In genomic region chr4:83034630-83035494, GRCh38 we compare ENCODE assay signal across 1 cellular context.
TF ChIP-seq lines count a peak whose summit lies in the region.

Gene COPS4 (plus strand): TSS chr4:83035183. CDS start chr4:83035225, 42 bp downstream.

TF ChIP-seq in WTC11, 78 proteins besides CTCF, POLR2A, EP300 and RAD21 (continued from another document):
- TF ChIP-seq, protein P1, sequence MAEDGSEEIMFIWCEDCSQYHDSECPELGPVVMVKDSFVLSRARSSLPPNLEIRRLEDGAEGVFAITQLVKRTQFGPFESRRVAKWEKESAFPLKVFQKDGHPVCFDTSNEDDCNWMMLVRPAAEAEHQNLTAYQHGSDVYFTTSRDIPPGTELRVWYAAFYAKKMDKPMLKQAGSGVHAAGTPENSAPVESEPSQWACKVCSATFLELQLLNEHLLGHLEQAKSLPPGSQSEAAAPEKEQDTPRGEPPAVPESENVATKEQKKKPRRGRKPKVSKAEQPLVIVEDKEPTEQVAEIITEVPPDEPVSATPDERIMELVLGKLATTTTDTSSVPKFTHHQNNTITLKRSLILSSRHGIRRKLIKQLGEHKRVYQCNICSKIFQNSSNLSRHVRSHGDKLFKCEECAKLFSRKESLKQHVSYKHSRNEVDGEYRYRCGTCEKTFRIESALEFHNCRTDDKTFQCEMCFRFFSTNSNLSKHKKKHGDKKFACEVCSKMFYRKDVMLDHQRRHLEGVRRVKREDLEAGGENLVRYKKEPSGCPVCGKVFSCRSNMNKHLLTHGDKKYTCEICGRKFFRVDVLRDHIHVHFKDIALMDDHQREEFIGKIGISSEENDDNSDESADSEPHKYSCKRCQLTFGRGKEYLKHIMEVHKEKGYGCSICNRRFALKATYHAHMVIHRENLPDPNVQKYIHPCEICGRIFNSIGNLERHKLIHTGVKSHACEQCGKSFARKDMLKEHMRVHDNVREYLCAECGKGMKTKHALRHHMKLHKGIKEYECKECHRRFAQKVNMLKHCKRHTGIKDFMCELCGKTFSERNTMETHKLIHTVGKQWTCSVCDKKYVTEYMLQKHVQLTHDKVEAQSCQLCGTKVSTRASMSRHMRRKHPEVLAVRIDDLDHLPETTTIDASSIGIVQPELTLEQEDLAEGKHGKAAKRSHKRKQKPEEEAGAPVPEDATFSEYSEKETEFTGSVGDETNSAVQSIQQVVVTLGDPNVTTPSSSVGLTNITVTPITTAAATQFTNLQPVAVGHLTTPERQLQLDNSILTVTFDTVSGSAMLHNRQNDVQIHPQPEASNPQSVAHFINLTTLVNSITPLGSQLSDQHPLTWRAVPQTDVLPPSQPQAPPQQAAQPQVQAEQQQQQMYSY (CRISPR knock-in tag; IDR thresholded peaks at IDR 0.05): no peak
- TF ChIP-seq ZNF317 (CRISPR knock-in tag; IDR thresholded peaks at IDR 0.05; ENCODE audit: borderline replicate concordance, low read depth): no peak
- TF ChIP-seq SMAD4 (CRISPR knock-in tag; IDR thresholded peaks at IDR 0.05): no peak
- TF ChIP-seq ZNF671 (CRISPR knock-in tag; IDR thresholded peaks at IDR 0.05): no peak
- TF ChIP-seq, protein P2, sequence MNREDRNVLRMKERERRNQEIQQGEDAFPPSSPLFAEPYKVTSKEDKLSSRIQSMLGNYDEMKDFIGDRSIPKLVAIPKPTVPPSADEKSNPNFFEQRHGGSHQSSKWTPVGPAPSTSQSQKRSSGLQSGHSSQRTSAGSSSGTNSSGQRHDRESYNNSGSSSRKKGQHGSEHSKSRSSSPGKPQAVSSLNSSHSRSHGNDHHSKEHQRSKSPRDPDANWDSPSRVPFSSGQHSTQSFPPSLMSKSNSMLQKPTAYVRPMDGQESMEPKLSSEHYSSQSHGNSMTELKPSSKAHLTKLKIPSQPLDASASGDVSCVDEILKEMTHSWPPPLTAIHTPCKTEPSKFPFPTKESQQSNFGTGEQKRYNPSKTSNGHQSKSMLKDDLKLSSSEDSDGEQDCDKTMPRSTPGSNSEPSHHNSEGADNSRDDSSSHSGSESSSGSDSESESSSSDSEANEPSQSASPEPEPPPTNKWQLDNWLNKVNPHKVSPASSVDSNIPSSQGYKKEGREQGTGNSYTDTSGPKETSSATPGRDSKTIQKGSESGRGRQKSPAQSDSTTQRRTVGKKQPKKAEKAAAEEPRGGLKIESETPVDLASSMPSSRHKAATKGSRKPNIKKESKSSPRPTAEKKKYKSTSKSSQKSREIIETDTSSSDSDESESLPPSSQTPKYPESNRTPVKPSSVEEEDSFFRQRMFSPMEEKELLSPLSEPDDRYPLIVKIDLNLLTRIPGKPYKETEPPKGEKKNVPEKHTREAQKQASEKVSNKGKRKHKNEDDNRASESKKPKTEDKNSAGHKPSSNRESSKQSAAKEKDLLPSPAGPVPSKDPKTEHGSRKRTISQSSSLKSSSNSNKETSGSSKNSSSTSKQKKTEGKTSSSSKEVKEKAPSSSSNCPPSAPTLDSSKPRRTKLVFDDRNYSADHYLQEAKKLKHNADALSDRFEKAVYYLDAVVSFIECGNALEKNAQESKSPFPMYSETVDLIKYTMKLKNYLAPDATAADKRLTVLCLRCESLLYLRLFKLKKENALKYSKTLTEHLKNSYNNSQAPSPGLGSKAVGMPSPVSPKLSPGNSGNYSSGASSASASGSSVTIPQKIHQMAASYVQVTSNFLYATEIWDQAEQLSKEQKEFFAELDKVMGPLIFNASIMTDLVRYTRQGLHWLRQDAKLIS (CRISPR knock-in tag; IDR thresholded peaks at IDR 0.05; ENCODE audit: borderline replicate concordance): no peak
- no peak for TF ChIP-seq ZNF138 (CRISPR knock-in tag; conservative IDR thresholded peaks at IDR 0.05)
- no peak for TF ChIP-seq OVOL2 (CRISPR knock-in tag; IDR thresholded peaks at IDR 0.05; ENCODE audit: borderline replicate concordance)
- no peak for TF ChIP-seq ZBTB21 (CRISPR knock-in tag; IDR thresholded peaks at IDR 0.05; ENCODE audit: borderline replicate concordance)
- no peak for TF ChIP-seq EMX1 (CRISPR knock-in tag; IDR thresholded peaks at IDR 0.05)
- TF ChIP-seq, protein P3, sequence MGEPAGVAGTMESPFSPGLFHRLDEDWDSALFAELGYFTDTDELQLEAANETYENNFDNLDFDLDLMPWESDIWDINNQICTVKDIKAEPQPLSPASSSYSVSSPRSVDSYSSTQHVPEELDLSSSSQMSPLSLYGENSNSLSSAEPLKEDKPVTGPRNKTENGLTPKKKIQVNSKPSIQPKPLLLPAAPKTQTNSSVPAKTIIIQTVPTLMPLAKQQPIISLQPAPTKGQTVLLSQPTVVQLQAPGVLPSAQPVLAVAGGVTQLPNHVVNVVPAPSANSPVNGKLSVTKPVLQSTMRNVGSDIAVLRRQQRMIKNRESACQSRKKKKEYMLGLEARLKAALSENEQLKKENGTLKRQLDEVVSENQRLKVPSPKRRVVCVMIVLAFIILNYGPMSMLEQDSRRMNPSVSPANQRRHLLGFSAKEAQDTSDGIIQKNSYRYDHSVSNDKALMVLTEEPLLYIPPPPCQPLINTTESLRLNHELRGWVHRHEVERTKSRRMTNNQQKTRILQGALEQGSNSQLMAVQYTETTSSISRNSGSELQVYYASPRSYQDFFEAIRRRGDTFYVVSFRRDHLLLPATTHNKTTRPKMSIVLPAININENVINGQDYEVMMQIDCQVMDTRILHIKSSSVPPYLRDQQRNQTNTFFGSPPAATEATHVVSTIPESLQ (CRISPR knock-in tag; IDR thresholded peaks at IDR 0.05): no peak
- no peak for TF ChIP-seq JAZF1 (CRISPR knock-in tag; IDR thresholded peaks at IDR 0.05)
- TF ChIP-seq TEAD4 (CRISPR knock-in tag; IDR thresholded peaks at IDR 0.05): no peak
- no peak for TF ChIP-seq ZNF263 (CRISPR knock-in tag; IDR thresholded peaks at IDR 0.05; ENCODE audit: low read depth)
- TF ChIP-seq ZNF425 (CRISPR knock-in tag; conservative IDR thresholded peaks at IDR 0.05): no peak
- no peak for TF ChIP-seq KAT7 (CRISPR knock-in tag; IDR thresholded peaks at IDR 0.05; ENCODE audit: borderline replicate concordance)
- TF ChIP-seq ZNF121 (CRISPR knock-in tag; IDR thresholded peaks at IDR 0.05): no peak
- no peak for TF ChIP-seq USF1 (CRISPR knock-in tag; IDR thresholded peaks at IDR 0.05)
- TF ChIP-seq ETV6 (CRISPR knock-in tag; IDR thresholded peaks at IDR 0.05): peak; percentile 86
- no peak for TF ChIP-seq ERG (CRISPR knock-in tag; IDR thresholded peaks at IDR 0.05)
- TF ChIP-seq, protein P4, sequence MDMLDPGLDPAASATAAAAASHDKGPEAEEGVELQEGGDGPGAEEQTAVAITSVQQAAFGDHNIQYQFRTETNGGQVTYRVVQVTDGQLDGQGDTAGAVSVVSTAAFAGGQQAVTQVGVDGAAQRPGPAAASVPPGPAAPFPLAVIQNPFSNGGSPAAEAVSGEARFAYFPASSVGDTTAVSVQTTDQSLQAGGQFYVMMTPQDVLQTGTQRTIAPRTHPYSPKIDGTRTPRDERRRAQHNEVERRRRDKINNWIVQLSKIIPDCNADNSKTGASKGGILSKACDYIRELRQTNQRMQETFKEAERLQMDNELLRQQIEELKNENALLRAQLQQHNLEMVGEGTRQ (CRISPR knock-in tag; IDR thresholded peaks at IDR 0.05): no peak
- no peak for TF ChIP-seq GRHL2 (CRISPR knock-in tag; IDR thresholded peaks at IDR 0.05; ENCODE audit: insufficient replicate concordance, severe bottlenecking)
- TF ChIP-seq, protein P5, sequence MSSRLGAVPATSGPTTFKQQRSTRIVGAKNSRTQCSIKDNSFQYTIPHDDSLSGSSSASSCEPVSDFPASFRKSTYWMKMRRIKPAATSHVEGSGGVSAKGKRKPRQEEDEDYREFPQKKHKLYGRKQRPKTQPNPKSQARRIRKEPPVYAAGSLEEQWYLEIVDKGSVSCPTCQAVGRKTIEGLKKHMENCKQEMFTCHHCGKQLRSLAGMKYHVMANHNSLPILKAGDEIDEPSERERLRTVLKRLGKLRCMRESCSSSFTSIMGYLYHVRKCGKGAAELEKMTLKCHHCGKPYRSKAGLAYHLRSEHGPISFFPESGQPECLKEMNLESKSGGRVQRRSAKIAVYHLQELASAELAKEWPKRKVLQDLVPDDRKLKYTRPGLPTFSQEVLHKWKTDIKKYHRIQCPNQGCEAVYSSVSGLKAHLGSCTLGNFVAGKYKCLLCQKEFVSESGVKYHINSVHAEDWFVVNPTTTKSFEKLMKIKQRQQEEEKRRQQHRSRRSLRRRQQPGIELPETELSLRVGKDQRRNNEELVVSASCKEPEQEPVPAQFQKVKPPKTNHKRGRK (CRISPR knock-in tag; IDR thresholded peaks at IDR 0.05; ENCODE audit: borderline replicate concordance): no peak
- TF ChIP-seq MXD4 (CRISPR knock-in tag; IDR thresholded peaks at IDR 0.05; ENCODE audit: borderline replicate concordance): no peak
- TF ChIP-seq, protein P6, sequence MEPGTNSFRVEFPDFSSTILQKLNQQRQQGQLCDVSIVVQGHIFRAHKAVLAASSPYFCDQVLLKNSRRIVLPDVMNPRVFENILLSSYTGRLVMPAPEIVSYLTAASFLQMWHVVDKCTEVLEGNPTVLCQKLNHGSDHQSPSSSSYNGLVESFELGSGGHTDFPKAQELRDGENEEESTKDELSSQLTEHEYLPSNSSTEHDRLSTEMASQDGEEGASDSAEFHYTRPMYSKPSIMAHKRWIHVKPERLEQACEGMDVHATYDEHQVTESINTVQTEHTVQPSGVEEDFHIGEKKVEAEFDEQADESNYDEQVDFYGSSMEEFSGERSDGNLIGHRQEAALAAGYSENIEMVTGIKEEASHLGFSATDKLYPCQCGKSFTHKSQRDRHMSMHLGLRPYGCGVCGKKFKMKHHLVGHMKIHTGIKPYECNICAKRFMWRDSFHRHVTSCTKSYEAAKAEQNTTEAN (CRISPR knock-in tag; IDR thresholded peaks at IDR 0.05): peak; percentile 88; the same call in 1 of the 2 replicates
- TF ChIP-seq FOXJ3 (CRISPR knock-in tag; IDR thresholded peaks at IDR 0.05; ENCODE audit: borderline replicate concordance): no peak
- no peak for TF ChIP-seq ZNF396 (CRISPR knock-in tag; IDR thresholded peaks at IDR 0.05; ENCODE audit: borderline replicate concordance)
- TF ChIP-seq SMAD3 (CRISPR knock-in tag; IDR thresholded peaks at IDR 0.05; ENCODE audit: borderline replicate concordance): no peak
